8 cellular contexts compared by ENCODE assay signal in genomic region chr10:70115948-70116682, GRCh38. TPM values are rescaled to one million over a fixed set of nuclear protein-coding genes. Genes with fewer than 3 reads are reported as not detected.
DNase-seq lines count a peak whose midpoint lies in the region; ATAC-seq, FAIRE-seq and TF ChIP-seq lines count a peak whose summit lies in the region.

No MANE protein-coding gene starts in this region.

- no TSS peak for BruUV-seq in mammary epithelial cell (replicated peaks; lab: Mats Ljungman, UMichigan)
- no TSS peak for BruUV-seq in HepG2 (replicated peaks; lab: Mats Ljungman, UMichigan)

- TF ChIP-seq RAD21 in HepG2 (CRISPR knock-in tag; IDR thresholded peaks at IDR 0.05) = peak; percentile 23; the same call in 1 of the 2 replicates

- H3K4me3 ChIP-seq in GM12875 (ENCODE audit: low read depth, low read length) (no peak overlapping the region), mammary epithelial cell (replicated peaks in 1 of 3; ENCODE audit: insufficient read depth in 1 of 3, low read depth in 2 of 3, low read length in 3 of 3) (no peak overlapping the region), HepG2 (replicated peaks in 1 of 3; ENCODE audit: insufficient read depth in 1 of 3, low read depth in 2 of 3, low read length in 3 of 3) (no peak overlapping the region)

- peaks cover 3% of the 10 kb centered on the region for H3K36me3 Mint-ChIP-seq in WTC11

- 49% methylated on average over 10 of the region's 12 CpGs for WGBS in mammary epithelial cell (ENCODE audit: low coverage, missing lambda C conversion rate)
- 66% methylated on average over 9 of the region's 12 CpGs for WGBS in HepG2 (ENCODE audit: low lambda C conversion rate)

- no peaks in the 10 kb centered on the region for H3K27me3 Mint-ChIP-seq in WTC11 (ENCODE audit: low read depth)

- no peak for TF ChIP-seq POLR2A in HepG2 (IDR thresholded peaks at IDR 0.05; ENCODE audit: insufficient read depth in 1 of 2, low read depth in 2 of 2, low read length in 2 of 2)

- no peak overlapping the region for H2AFZ ChIP-seq in mammary epithelial cell (ENCODE audit: low read depth, low read length)
- H2AFZ ChIP-seq in HepG2 (ENCODE audit: low read length) = no peak overlapping the region

- dilution Hi-C loops in mammary epithelial cell (cut with HindIII; ENCODE audit: low sequenced_read_pairs) = no loop called here

- H3K36me3 ChIP-seq in mammary epithelial cell (ENCODE audit: insufficient read depth, low read length) (no peaks in the 10 kb centered on the region), HepG2 (replicated peaks in 1 of 2; ENCODE audit: control insufficient read depth in 1 of 2, insufficient read depth in 2 of 2, low read length in 2 of 2) (peaks cover 36 to 87% of the 10 kb centered on the region in 2 experiments)

- TF ChIP-seq EP300 in HepG2 (IDR thresholded peaks at IDR 0.05; ENCODE audit: low read depth in 2 of 2, low read length in 2 of 2) = no peak
- no peak for TF ChIP-seq EP300 in HepG2 (CRISPR knock-in tag; IDR thresholded peaks at IDR 0.05; ENCODE audit: borderline replicate concordance)

- POLR2A ChIA-PET in WTC11 (lab: Charles Lee) = interaction anchor here (2.1 kb wide), 1 partner anchor 30 kb away, joined by 8 read pairs; the partner anchor contains the start of gene TYSND1
- POLR2A ChIA-PET in HepG2 (lab: Yijun Ruan, JAX) = interaction anchor here (1.2 to 4.7 kb wide), 5 partner anchors 10 to 54 kb away, joined by 3 to 34 read pairs (median 10); partner anchors contain the start of genes SAR1A and TYSND1

- H3K9ac ChIP-seq in mammary epithelial cell (ENCODE audit: insufficient read depth, low read length) (no peak overlapping the region), HepG2 (ENCODE audit: insufficient read depth, low read depth, low read length) (no peak overlapping the region)

- FAIRE-seq in HepG2 (lab: Jason Lieb, UNC) = peak; percentile 67

- TF ChIP-seq CTCF in GM12875 (IDR thresholded peaks at IDR 0.05; ENCODE audit: borderline replicate concordance, insufficient read depth, low read depth, low read length) (peak; percentile 83), WTC11 (IDR thresholded peaks at IDR 0.05) (peak; percentile 92), mammary epithelial cell (conservative IDR thresholded peaks at IDR 0.05 in 1 of 2, IDR thresholded peaks at IDR 0.05 in 1 of 2; ENCODE audit: extremely low read depth in 1 of 2, insufficient read depth in 1 of 2, low read depth in 1 of 2, low read length in 2 of 2) (peak; percentile 83 to 84), HepG2 (CRISPR knock-in tag; IDR thresholded peaks at IDR 0.05) (peak; percentile 86)

- DNase-seq in LoVo (ENCODE audit: low spot score) (peak; percentile 50), WTC11 (ENCODE audit: low spot score) (peak; percentile 77), mammary epithelial cell (peak; percentile 25), HepG2 (ENCODE audit: low spot score) (peak; percentile 59)
- peak; percentile 27 to 39 for DNase-seq in stimulated activated CD8-positive, alpha-beta memory T cell treated with anti-CD3 and anti-CD28 coated beads, Interleukin-2, amount 100 ng/mL, for 1 hour (ENCODE audit: low read depth in 2 of 2)

- ATAC-seq in WTC11 (peak; percentile 85), HepG2 (peak; percentile 76), HG03196 (IDR thresholded peaks at IDR 0.05; ENCODE audit: unreplicated experiment) (no peak), GM19324 (IDR thresholded peaks at IDR 0.05; ENCODE audit: low FRiP score, unreplicated experiment) (no peak)

- 0 out of 2 replicates have a peak overlapping the region, but pooled peaks have one; percentile 30 for H3K27ac Mint-ChIP-seq in WTC11

- H3K4me2 ChIP-seq in mammary epithelial cell (ENCODE audit: insufficient read depth, low read depth, low read length) (no peak overlapping the region), HepG2 (ENCODE audit: low read depth, low read length) (no peak overlapping the region)

- H3K79me2 ChIP-seq in mammary epithelial cell (ENCODE audit: insufficient read depth, low read length) = no peaks in the 10 kb centered on the region
- H3K79me2 ChIP-seq in HepG2 (ENCODE audit: insufficient read depth, low read length) = no peaks in the 10 kb centered on the region

- CTCF ChIA-PET in WTC11 (lab: Charles Lee) (interaction anchor here (0.6 to 5.5 kb wide), 35 partner anchors 7 to 1725 kb away, joined by 3 to 79 read pairs (median 4); partner anchors contain the start of genes AIFM2, PPA1, SAR1A and TYSND1), mammary epithelial cell (lab: Charles Lee; ENCODE audit: low non-redundant PET) (interaction anchor here (0.6 to 1.6 kb wide), 4 partner anchors 9 to 271 kb away, joined by 4 to 24 read pairs (median 5); partner anchors contain the start of gene TYSND1), HepG2 (lab: Yijun Ruan, JAX; ENCODE audit: low intra/inter-chr PET ratio, low total read pairs) (interaction anchor here (1.2 to 3.0 kb wide), 4 partner anchors 16 to 147 kb away, joined by 4 to 18 read pairs (median 7); partner anchors contain the start of genes AIFM2 and TYSND1)

- no peaks in the 10 kb centered on the region for H3K9me3 Mint-ChIP-seq in WTC11

- H4K20me1 ChIP-seq in mammary epithelial cell (ENCODE audit: insufficient read depth, low read length) (no peaks in the 10 kb centered on the region), HepG2 (ENCODE audit: insufficient read depth, low read length) (no peaks in the 10 kb centered on the region)

- no peaks in the 10 kb centered on the region for H3K9me3 ChIP-seq in mammary epithelial cell (replicated peaks; ENCODE audit: insufficient read depth, low read length)
- no peaks in the 10 kb centered on the region for H3K9me3 ChIP-seq in HepG2 (ENCODE audit: low read length)

- intact Hi-C loops in mammary epithelial cell (cut with micrococcal nuclease) = loop anchor here (1.0 to 10.0 kb wide), 3 partner anchors 30 to 248 kb away; partner anchors contain the start of gene TYSND1
- intact Hi-C loops in HepG2 (cut with micrococcal nuclease; ENCODE audit: unreplicated experiment) = loop anchor here (1.0 kb wide), 1 partner anchor 29 kb away; no protein-coding TSS in a partner anchor

- H3K4me1 ChIP-seq in mammary epithelial cell (ENCODE audit: insufficient read depth, low read length) (no peaks in the 10 kb centered on the region), HepG2 (ENCODE audit: insufficient read depth, low read length) (no peaks in the 10 kb centered on the region)

- no peak overlapping the region for H3K4me3 Mint-ChIP-seq in WTC11

- in situ Hi-C loops in mammary epithelial cell (cut with MboI; ENCODE audit: low sequenced_read_pairs in 2 of 2) = no loop called here
- in situ Hi-C loops in HepG2 (cut with HindIII; ENCODE audit: extremely low pct_ligation_motif_present, low pct_unique_long_range_greater_than_20kb) = no loop called here

- H3K27ac ChIP-seq in mammary epithelial cell (ENCODE audit: insufficient read depth, low read depth, low read length) (no peak overlapping the region), HepG2 (ENCODE audit: extremely low read length, insufficient read depth, low read length) (no peak overlapping the region)

- H3K4me1 Mint-ChIP-seq in WTC11 = peaks cover 10% of the 10 kb centered on the region; the same call in 1 of the 2 replicates

- H3K27me3 ChIP-seq in mammary epithelial cell (ENCODE audit: insufficient read depth, low read length) (no peaks in the 10 kb centered on the region), HepG2 (ENCODE audit: control insufficient read depth in 1 of 2, insufficient read depth in 2 of 2, low read length in 2 of 2) (no peaks in the 10 kb centered on the region)

RNA-seq across cellular contexts. Expression of gene AIFM2, which starts 16.5 kb away (rescaled TPM):
- total RNA-seq in WTC11 (2021) (4.4 to 5.2 TPM (median 4.6 TPM) in 3 replicates), mammary epithelial cell (1 to 10 TPM; 4.3 to 7.8 TPM), HepG2 (2016; rRNA removed; fragmentation: Illumina TruSeq; extraction: Trizol) (20.3 and 29.6 TPM in 2 replicates)
- polyA plus RNA-seq in mammary epithelial cell (4.9 TPM), HepG2 (2011; rRNA removed) (29.5 and 36.9 TPM in 2 replicates)
- 1.9 TPM for polyA minus RNA-seq in mammary epithelial cell
- total RNA-seq in HepG2 (2016; cell fraction: cytosol; rRNA removed; fragmentation: Illumina TruSeq; extraction: Trizol; ENCODE audit: low read depth) = 5.3 and 5.8 TPM in 2 replicates
- total RNA-seq in HepG2 (2016; cell fraction: insoluble cytoplasmic fraction; rRNA removed; fragmentation: Illumina TruSeq; extraction: Trizol) = 20.5 and 28.1 TPM in 2 replicates
- total RNA-seq in HepG2 (2016; cell fraction: membrane; rRNA removed; fragmentation: Illumina TruSeq; extraction: Trizol) = 15.5 and 15.7 TPM in 2 replicates
- total RNA-seq in HepG2 (2016; cell fraction: nucleus; rRNA removed; fragmentation: Illumina TruSeq; extraction: Trizol) = 19.1 and 21.7 TPM in 2 replicates
- 33.7 and 37.4 TPM in 2 replicates for polyA plus RNA-seq in HepG2 (2011; cell fraction: cytosol; rRNA removed)
- 23.7 and 28.1 TPM in 2 replicates for polyA plus RNA-seq in HepG2 (2011; cell fraction: nucleus; rRNA removed)
- 17.3 and 23.0 TPM in 2 replicates for polyA plus RNA-seq in HepG2 (2012)
- polyA plus RNA-seq in HepG2 (2016; cell fraction: cytosol; fragmentation: Illumina TruSeq; extraction: Trizol; ENCODE audit: low read depth) = 14.4 and 15.8 TPM in 2 replicates
- 62.5 and 67.2 TPM in 2 replicates for polyA plus RNA-seq in HepG2 (2016; cell fraction: insoluble cytoplasmic fraction; fragmentation: Illumina TruSeq; extraction: Trizol; ENCODE audit: low read depth)
- polyA plus RNA-seq in HepG2 (2016; cell fraction: membrane; fragmentation: Illumina TruSeq; extraction: Trizol; ENCODE audit: low read depth) = 20.3 and 20.6 TPM in 2 replicates
- 51.6 and 53.4 TPM in 2 replicates for polyA plus RNA-seq in HepG2 (2016; cell fraction: nucleus; fragmentation: Illumina TruSeq; extraction: Trizol; ENCODE audit: insufficient read depth, low read depth)
- 21.2 and 33.7 TPM in 2 replicates for polyA minus RNA-seq in HepG2 (2011; rRNA and poly(A)+ RNA removed; ENCODE audit: low replicate concordance)
- polyA minus RNA-seq in HepG2 (2011; cell fraction: cytosol; rRNA and poly(A)+ RNA removed) = 10.0 and 12.4 TPM in 2 replicates
- 15.5 and 16.9 TPM in 2 replicates for polyA minus RNA-seq in HepG2 (2011; cell fraction: nucleus; rRNA and poly(A)+ RNA removed)

RNA-seq across cellular contexts. Expression of gene TYSND1, which starts 30.4 kb away (rescaled TPM):
- 18.9 to 21.3 TPM (median 20.7 TPM) in 3 replicates for total RNA-seq in WTC11 (2021)
- total RNA-seq in mammary epithelial cell = 10 to 100 TPM; 21.7 to 30.3 TPM
- polyA plus RNA-seq in mammary epithelial cell = 13.7 TPM
- 14.2 TPM for polyA minus RNA-seq in mammary epithelial cell
- 6.8 and 8.9 TPM in 2 replicates for total RNA-seq in HepG2 (2016; rRNA removed; fragmentation: Illumina TruSeq; extraction: Trizol)
- 2.8 and 2.9 TPM in 2 replicates for total RNA-seq in HepG2 (2016; cell fraction: cytosol; rRNA removed; fragmentation: Illumina TruSeq; extraction: Trizol; ENCODE audit: low read depth)
- total RNA-seq in HepG2 (2016; cell fraction: insoluble cytoplasmic fraction; rRNA removed; fragmentation: Illumina TruSeq; extraction: Trizol) = 6.9 and 8.5 TPM in 2 replicates
- total RNA-seq in HepG2 (2016; cell fraction: membrane; rRNA removed; fragmentation: Illumina TruSeq; extraction: Trizol) = 4.6 and 5.0 TPM in 2 replicates
- total RNA-seq in HepG2 (2016; cell fraction: nucleus; rRNA removed; fragmentation: Illumina TruSeq; extraction: Trizol) = 8.5 and 8.7 TPM in 2 replicates
- polyA plus RNA-seq in HepG2 (2011; rRNA removed) = 3.3 and 4.6 TPM in 2 replicates
- 2.7 and 3.0 TPM in 2 replicates for polyA plus RNA-seq in HepG2 (2011; cell fraction: cytosol; rRNA removed)
- polyA plus RNA-seq in HepG2 (2011; cell fraction: nucleus; rRNA removed) = 9.5 and 11.8 TPM in 2 replicates
- polyA plus RNA-seq in HepG2 (2012) = 3.2 and 4.1 TPM in 2 replicates
- 1.8 and 2.0 TPM in 2 replicates for polyA plus RNA-seq in HepG2 (2016; cell fraction: cytosol; fragmentation: Illumina TruSeq; extraction: Trizol; ENCODE audit: low read depth)
- 5.6 and 5.9 TPM in 2 replicates for polyA plus RNA-seq in HepG2 (2016; cell fraction: insoluble cytoplasmic fraction; fragmentation: Illumina TruSeq; extraction: Trizol; ENCODE audit: low read depth)
- 2.8 and 3.0 TPM in 2 replicates for polyA plus RNA-seq in HepG2 (2016; cell fraction: membrane; fragmentation: Illumina TruSeq; extraction: Trizol; ENCODE audit: low read depth)
- polyA plus RNA-seq in HepG2 (2016; cell fraction: nucleus; fragmentation: Illumina TruSeq; extraction: Trizol; ENCODE audit: insufficient read depth, low read depth) = 13.4 and 14.6 TPM in 2 replicates
- polyA minus RNA-seq in HepG2 (2011; rRNA and poly(A)+ RNA removed; ENCODE audit: low replicate concordance) = 6.5 and 19.5 TPM in 2 replicates
- 2.1 and 3.2 TPM in 2 replicates for polyA minus RNA-seq in HepG2 (2011; cell fraction: cytosol; rRNA and poly(A)+ RNA removed)
- polyA minus RNA-seq in HepG2 (2011; cell fraction: nucleus; rRNA and poly(A)+ RNA removed) = 4.1 and 4.4 TPM in 2 replicates

RNA-seq across cellular contexts. Expression of gene SAR1A, which starts 54.2 kb away (rescaled TPM):
- 102 to 111 TPM (median 109 TPM) in 3 replicates for total RNA-seq in WTC11 (2021)
- 100 to 1,000 TPM; 116 to 133 TPM for total RNA-seq in mammary epithelial cell
- 31.7 TPM for polyA plus RNA-seq in mammary epithelial cell
- 414 TPM for polyA minus RNA-seq in mammary epithelial cell
- total RNA-seq in HepG2 (2016; rRNA removed; fragmentation: Illumina TruSeq; extraction: Trizol) = 104 and 117 TPM in 2 replicates
- 53.7 and 67.8 TPM in 2 replicates for total RNA-seq in HepG2 (2016; cell fraction: cytosol; rRNA removed; fragmentation: Illumina TruSeq; extraction: Trizol; ENCODE audit: low read depth)
- 98.6 and 118 TPM in 2 replicates for total RNA-seq in HepG2 (2016; cell fraction: insoluble cytoplasmic fraction; rRNA removed; fragmentation: Illumina TruSeq; extraction: Trizol)
- 40.3 and 46.7 TPM in 2 replicates for total RNA-seq in HepG2 (2016; cell fraction: membrane; rRNA removed; fragmentation: Illumina TruSeq; extraction: Trizol)
- total RNA-seq in HepG2 (2016; cell fraction: nucleus; rRNA removed; fragmentation: Illumina TruSeq; extraction: Trizol) = 88.9 and 106 TPM in 2 replicates
- 42.7 and 51.4 TPM in 2 replicates for polyA plus RNA-seq in HepG2 (2011; rRNA removed)
- polyA plus RNA-seq in HepG2 (2011; cell fraction: cytosol; rRNA removed) = 18.7 and 26.3 TPM in 2 replicates
- polyA plus RNA-seq in HepG2 (2011; cell fraction: nucleus; rRNA removed) = 20.6 and 21.6 TPM in 2 replicates
- polyA plus RNA-seq in HepG2 (2012) = 43.4 and 54.2 TPM in 2 replicates
- 17.3 and 19.4 TPM in 2 replicates for polyA plus RNA-seq in HepG2 (2016; cell fraction: cytosol; fragmentation: Illumina TruSeq; extraction: Trizol; ENCODE audit: low read depth)
- 65.1 and 69.7 TPM in 2 replicates for polyA plus RNA-seq in HepG2 (2016; cell fraction: insoluble cytoplasmic fraction; fragmentation: Illumina TruSeq; extraction: Trizol; ENCODE audit: low read depth)
- 14.1 and 16.4 TPM in 2 replicates for polyA plus RNA-seq in HepG2 (2016; cell fraction: membrane; fragmentation: Illumina TruSeq; extraction: Trizol; ENCODE audit: low read depth)
- 125 and 135 TPM in 2 replicates for polyA plus RNA-seq in HepG2 (2016; cell fraction: nucleus; fragmentation: Illumina TruSeq; extraction: Trizol; ENCODE audit: insufficient read depth, low read depth)
- 86.9 and 186 TPM in 2 replicates for polyA minus RNA-seq in HepG2 (2011; rRNA and poly(A)+ RNA removed; ENCODE audit: low replicate concordance)
- 41.2 and 47.2 TPM in 2 replicates for polyA minus RNA-seq in HepG2 (2011; cell fraction: cytosol; rRNA and poly(A)+ RNA removed)
- 43.6 and 52.5 TPM in 2 replicates for polyA minus RNA-seq in HepG2 (2011; cell fraction: nucleus; rRNA and poly(A)+ RNA removed)

Comparison
In these comparisons a context has a peak if more than half of its experiments do, and no peak if none do; other contexts are left out.
1. DNase-seq: peak in every context shown above with its lines; median percentile 77 in WTC11; 59 in HepG2; 50 in LoVo; 33 in stimulated activated CD8-positive, alpha-beta memory T cell treated with anti-CD3 and anti-CD28 coated beads, Interleukin-2, amount 100 ng/mL, for 1 hour; 25 in mammary epithelial cell.
2. ATAC-seq: peak in WTC11 (single experiment) and HepG2 (single experiment); none in HG03196 (single experiment) and GM19324 (single experiment).
3. Peak in every context shown above with its lines, with median percentiles within 50 percentile points of each other: CTCF ChIP-seq.